11 cellular contexts compared by ENCODE assay signal in genomic region chr2:232333361-232334135, GRCh38. TPM values are rescaled to one million over a fixed set of nuclear protein-coding genes. Genes with fewer than 3 reads are reported as not detected.
A peak's percentile ranks its signal among the peaks of the same experiment; 100 is the strongest.
DNase-seq lines count a peak whose midpoint lies in the region; TF ChIP-seq lines count a peak whose summit lies in the region.
"Had no signal": no experiment of that assay in that cellular context is flagged by ENCODE, and none has a peak within 500 bp of the region (broad histone marks: within the 10 kb centered on the region; RNA-seq: fewer than 3 reads in every experiment).

No MANE protein-coding gene starts in this region.

- H3K4me1 Mint-ChIP-seq in endodermal cell (no peaks in the 10 kb centered on the region), neural crest cell (peaks cover 4% of the 10 kb centered on the region)
- H3K4me1 Mint-ChIP-seq: T-cell had no signal

- H3K27ac Mint-ChIP-seq in endodermal cell: no peak overlapping the region
- peak overlapping the region; percentile 50 for H3K27ac Mint-ChIP-seq in neural crest cell (ENCODE audit: unreplicated experiment)
- H3K27ac Mint-ChIP-seq: T-cell had no signal

- H3K4me1 ChIP-seq in KMS-11 (ENCODE audit: low read depth, poor library complexity, severe bottlenecking) (no peaks in the 10 kb centered on the region), endodermal cell (ENCODE audit: control insufficient read depth, insufficient read depth, low read length) (no peaks in the 10 kb centered on the region), uterus (no peaks in the 10 kb centered on the region), mesenchymal stem cell (ENCODE audit: control insufficient read depth, insufficient read depth, low read depth, low read length) (peaks cover 15% of the 10 kb centered on the region)
- H3K4me1 ChIP-seq: ascending aorta had no signal

- no peak overlapping the region for H2AK5ac ChIP-seq in mesenchymal stem cell (ENCODE audit: low read length, severe bottlenecking)

- no peak overlapping the region for H4K8ac ChIP-seq in mesenchymal stem cell (ENCODE audit: low read length)

- no peak overlapping the region for H4K91ac ChIP-seq in mesenchymal stem cell (ENCODE audit: low read length)

- TF ChIP-seq CTCF in KMS-11 (conservative IDR thresholded peaks at IDR 0.05; ENCODE audit: low read depth, low read length): peak; percentile 58
- TF ChIP-seq CTCF in endodermal cell (conservative IDR thresholded peaks at IDR 0.05): peak; percentile 78
- peak; percentile 57 for TF ChIP-seq CTCF in neural crest cell (conservative IDR thresholded peaks at IDR 0.05)
- no peak for TF ChIP-seq CTCF in uterus (IDR thresholded peaks at IDR 0.05)

- H3K9ac ChIP-seq in KMS-11 (no peak overlapping the region), endodermal cell (ENCODE audit: extremely low read depth, low read length, poor library complexity, severe bottlenecking) (no peak overlapping the region), mesenchymal stem cell (ENCODE audit: low read length) (no peak overlapping the region)

- H2BK5ac ChIP-seq in mesenchymal stem cell (ENCODE audit: low read depth, low read length, poor library complexity, severe bottlenecking): no peak overlapping the region

- no peak overlapping the region for H3K27ac ChIP-seq in KMS-11
- H3K27ac ChIP-seq in endodermal cell (ENCODE audit: low read depth, low read length): no peak overlapping the region
- H3K27ac ChIP-seq in uterus: no peak overlapping the region
- H3K27ac ChIP-seq in mesenchymal stem cell (ENCODE audit: low read length, poor library complexity, severe bottlenecking): no peak overlapping the region
- H3K27ac ChIP-seq: ascending aorta had no signal

- no peaks in the 10 kb centered on the region for H3K27me3 ChIP-seq in KMS-11 (ENCODE audit: insufficient read depth, low read depth)
- H3K27me3 ChIP-seq in endodermal cell (ENCODE audit: control insufficient read depth, insufficient read depth, low read length, poor library complexity, severe bottlenecking): no peaks in the 10 kb centered on the region
- no peaks in the 10 kb centered on the region for H3K27me3 ChIP-seq in uterus
- H3K27me3 ChIP-seq in mesenchymal stem cell (ENCODE audit: control insufficient read depth in 1 of 2, insufficient read depth in 1 of 2, low read length in 2 of 2): no peaks in the 10 kb centered on the region
- H3K27me3 ChIP-seq: ascending aorta had no signal

- no peaks in the 10 kb centered on the region for H3K36me3 Mint-ChIP-seq in endodermal cell (ENCODE audit: low read depth)
- no peaks in the 10 kb centered on the region for H3K36me3 Mint-ChIP-seq in neural crest cell (ENCODE audit: low read depth)
- H3K36me3 Mint-ChIP-seq: T-cell had no signal

- no peak overlapping the region for H2BK120ac ChIP-seq in mesenchymal stem cell (ENCODE audit: low read depth, low read length)

- no peak overlapping the region for H2BK12ac ChIP-seq in mesenchymal stem cell (ENCODE audit: low read length in 2 of 2)

- H3K9me3 ChIP-seq in endodermal cell (ENCODE audit: control insufficient read depth, low read length) (no peaks in the 10 kb centered on the region), uterus (no peaks in the 10 kb centered on the region), mesenchymal stem cell (ENCODE audit: control insufficient read depth, low read length) (no peaks in the 10 kb centered on the region)
- H3K9me3 ChIP-seq: ascending aorta had no signal

- H3K14ac ChIP-seq in mesenchymal stem cell (ENCODE audit: low read length in 2 of 2): no peak overlapping the region

- H3K4me2 ChIP-seq in KMS-11 (no peak overlapping the region), mesenchymal stem cell (ENCODE audit: low read length, poor library complexity, severe bottlenecking) (no peak overlapping the region)

- no peaks in the 10 kb centered on the region for H3K36me3 ChIP-seq in KMS-11 (ENCODE audit: insufficient read depth)
- H3K36me3 ChIP-seq in endodermal cell (ENCODE audit: control insufficient read depth, insufficient read depth, low read length): no peaks in the 10 kb centered on the region
- H3K36me3 ChIP-seq in uterus: no peaks in the 10 kb centered on the region
- H3K36me3 ChIP-seq in mesenchymal stem cell (ENCODE audit: control insufficient read depth in 1 of 2, insufficient read depth in 2 of 2, low read depth in 1 of 2, low read length in 2 of 2): peaks cover 0 to 46% of the 10 kb centered on the region in 2 experiments

- H3K27me3 Mint-ChIP-seq in endodermal cell (ENCODE audit: insufficient read depth) (no peaks in the 10 kb centered on the region), neural crest cell (ENCODE audit: low read depth) (no peaks in the 10 kb centered on the region)
- H3K27me3 Mint-ChIP-seq: T-cell had no signal

- peaks cover 5% of the 10 kb centered on the region for H3K79me1 ChIP-seq in mesenchymal stem cell (replicated peaks; ENCODE audit: low read length, poor library complexity, severe bottlenecking)

- DNase-seq in DMS53 (lab: John Stamatoyannopoulos, UW) (peak; percentile 14), DMS53 treated with DMSO at 0.1 percent for 48 hours (lab: John Stamatoyannopoulos, UW; ENCODE audit: unreplicated experiment) (no peak), endodermal cell (peak; percentile 86), neural crest cell (ENCODE audit: low read depth, low spot score) (peak; percentile 58), uterus (no peak), dedifferentiated amniotic fluid mesenchymal stem cell (ENCODE audit: extremely low spot score) (no peak), mesenchymal stem cell (no peak)

- TF ChIP-seq POLR2A in uterus (IDR thresholded peaks at IDR 0.05): no peak

- no peaks in the 10 kb centered on the region for H3K9me3 Mint-ChIP-seq in endodermal cell
- no peaks in the 10 kb centered on the region for H3K9me3 Mint-ChIP-seq in neural crest cell
- H3K9me3 Mint-ChIP-seq: T-cell had no signal

- intact Hi-C loops in uterus (cut with DNase I; ENCODE audit: low total_unique reads): no loop called here

- H3K18ac ChIP-seq in mesenchymal stem cell (ENCODE audit: low read depth in 1 of 2, low read length in 2 of 2): no peak overlapping the region

- no peaks in the 10 kb centered on the region for H3K79me2 ChIP-seq in KMS-11 (ENCODE audit: insufficient read depth, low read depth)

- H2BK15ac ChIP-seq in mesenchymal stem cell (ENCODE audit: low read depth, poor library complexity, severe bottlenecking): no peak overlapping the region

- no peak overlapping the region for H3K4ac ChIP-seq in mesenchymal stem cell (ENCODE audit: low read depth in 1 of 2, low read length in 2 of 2)

- H2AFZ ChIP-seq in KMS-11 (ENCODE audit: low read depth): no peak overlapping the region
- H2AFZ ChIP-seq in mesenchymal stem cell (ENCODE audit: low read depth, low read length): no peak overlapping the region

- no peak overlapping the region for H3K4me3 ChIP-seq in KMS-11 (IDR thresholded peaks at IDR 0.05; ENCODE audit: insufficient read depth, low read depth, low read length)
- no peak overlapping the region for H3K4me3 ChIP-seq in endodermal cell (ENCODE audit: low read length)
- H3K4me3 ChIP-seq in uterus: no peak overlapping the region
- H3K4me3 ChIP-seq in mesenchymal stem cell (ENCODE audit: insufficient read depth in 1 of 2, low read depth in 1 of 2, low read length in 2 of 2): no peak overlapping the region
- H3K4me3 ChIP-seq: ascending aorta, lung had no signal

- WGBS in endodermal cell (ENCODE audit: insufficient coverage in 1 of 2, insufficient read length in 1 of 2), 2 experiments: 93 to 94% methylated on average over 21 to 28 of the region's 28 CpGs
- WGBS in mesenchymal stem cell: 95% methylated on average over 28 of the region's 28 CpGs

- no peak overlapping the region for H3K23ac ChIP-seq in mesenchymal stem cell (ENCODE audit: low read length in 2 of 2)

- H3K4me3 Mint-ChIP-seq in endodermal cell (no peak overlapping the region), neural crest cell (no peak overlapping the region)
- H3K4me3 Mint-ChIP-seq: T-cell had no signal

- no peaks in the 10 kb centered on the region for H4K20me1 ChIP-seq in KMS-11 (ENCODE audit: insufficient read depth)

RNA-seq across cellular contexts. Expression of gene ALPP, which starts 45.0 kb away (rescaled TPM):
- total RNA-seq in endodermal cell: not detected
- polyA plus RNA-seq in endodermal cell (2013, experiment 1 of 2): not detected
- polyA plus RNA-seq in endodermal cell (2013, experiment 2 of 2): not detected
- not detected in 2 replicates for total RNA-seq in neural crest cell
- under 1 TPM in 1 of 4 donors, not detected in 3; 0.62 TPM for total RNA-seq in uterus
- not detected for polyA plus RNA-seq in mesenchymal stem cell (2013, experiment 1 of 2)
- not detected for polyA plus RNA-seq in mesenchymal stem cell (2013, experiment 2 of 2)
- total RNA-seq: ascending aorta had no signal

Comparison
In these comparisons a context has a peak if more than half of its experiments do, and no peak if none do; other contexts are left out.
1. DNase-seq: peak in DMS53 (single experiment), endodermal cell (single experiment) and neural crest cell (single experiment); none in DMS53 treated with DMSO at 0.1 percent for 48 hours (single experiment), uterus (0 of 2), dedifferentiated amniotic fluid mesenchymal stem cell (single experiment) and mesenchymal stem cell (single experiment).
2. CTCF ChIP-seq: peak in KMS-11 (single experiment), endodermal cell (single experiment) and neural crest cell (single experiment); none in uterus (0 of 4).